23 cellular contexts compared by ENCODE assay signal in the genomic region with DNA sequence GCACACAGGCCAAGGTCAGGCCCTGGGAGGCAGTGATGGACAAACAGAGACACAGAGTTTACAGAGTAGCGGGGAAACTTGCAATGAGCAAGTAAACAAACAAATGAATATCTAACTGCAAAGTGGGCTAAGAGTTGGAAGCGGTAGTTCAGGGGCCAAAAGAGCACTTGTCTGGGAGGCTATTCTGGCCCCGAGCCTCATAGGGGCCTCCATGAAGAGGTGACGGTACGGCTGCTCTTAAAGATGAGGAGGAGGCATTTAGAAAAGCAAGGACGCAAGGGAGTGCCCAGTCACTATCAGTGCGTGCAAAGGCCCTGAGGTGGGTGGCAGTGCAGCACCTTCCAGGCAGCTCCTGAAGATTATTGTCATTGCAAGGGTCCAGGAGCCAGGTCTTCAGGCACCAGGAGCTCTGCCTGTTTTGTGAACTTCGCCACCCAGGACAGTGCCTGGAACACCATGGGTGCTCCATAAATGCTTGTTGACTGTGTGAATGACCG. TPM values are rescaled to one million over a fixed set of nuclear protein-coding genes. Genes with fewer than 3 reads are reported as not detected.
DNase-seq lines count a peak whose midpoint lies in the region; ATAC-seq and TF ChIP-seq lines count a peak whose summit lies in the region.
"Had no signal": no experiment of that assay in that cellular context is flagged by ENCODE, and none has a peak within 500 bp of the region (broad histone marks: within the 10 kb centered on the region; RNA-seq: fewer than 3 reads in every experiment).

No MANE protein-coding gene starts in this region.

- POLR2A ChIA-PET in activated naive CD8-positive, alpha-beta T cell treated with anti-CD3 and anti-CD28 coated beads, Interleukin-2, amount 10 ng/mL, durations not matched to agents 7 days and 5 days (lab: Charles Lee) = no interaction called here

- 83% methylated on average over 8 of the region's 9 CpGs for WGBS in mesenchymal stem cell

- H3K4me1 ChIP-seq in SJSA1 (replicated peaks) (peaks cover 34% of the 10 kb centered on the region), mesenchymal stem cell (ENCODE audit: control insufficient read depth, insufficient read depth, low read depth, low read length) (peaks cover 21% of the 10 kb centered on the region)
- H3K4me1 ChIP-seq: A549, HAP-1 had no signal

- H3K18ac ChIP-seq in mesenchymal stem cell (ENCODE audit: low read depth in 1 of 2, low read length in 2 of 2) = no peak overlapping the region

- H2BK120ac ChIP-seq in mesenchymal stem cell (ENCODE audit: low read depth, low read length) = peak overlapping the region; percentile 42

- no peak overlapping the region for H2AFZ ChIP-seq in mesenchymal stem cell (ENCODE audit: low read depth, low read length)
- H2AFZ ChIP-seq: GM23338 had no signal

- H3K36me3 ChIP-seq in SJSA1 (peaks cover 11% of the 10 kb centered on the region), mesenchymal stem cell (ENCODE audit: control insufficient read depth in 1 of 2, insufficient read depth in 2 of 2, low read depth in 1 of 2, low read length in 2 of 2) (no peaks in the 10 kb centered on the region)
- H3K36me3 ChIP-seq: BE2C; BLaER1 treated with 17β-estradiol and CSF1 and Interleukin-3, amounts not matched to agents 10 nM and 100 nM; HAP-1 had no signal

- H2BK15ac ChIP-seq in mesenchymal stem cell (ENCODE audit: low read depth, poor library complexity, severe bottlenecking) = no peak overlapping the region

- H3K27me3 Mint-ChIP-seq in activated naive CD8-positive, alpha-beta T cell treated with anti-CD3 and anti-CD28 coated beads, Interleukin-2, amount 10 ng/mL, durations not matched to agents 7 days and 5 days = peaks cover 11% of the 10 kb centered on the region
- H3K27me3 Mint-ChIP-seq in activated naive CD8-positive, alpha-beta T cell treated with anti-CD3 and anti-CD28 coated beads for 36 hours = peaks cover 12% of the 10 kb centered on the region
- H3K27me3 Mint-ChIP-seq in type B pancreatic cell = peaks cover 7% of the 10 kb centered on the region
- H3K27me3 Mint-ChIP-seq: CD4-positive, alpha-beta T cell; CD8-positive, alpha-beta memory T cell had no signal

- H3K14ac ChIP-seq in mesenchymal stem cell (ENCODE audit: low read length in 2 of 2) = no peak overlapping the region

- 0 out of 2 replicates have a peak, but pooled peaks cover 3% of the 10 kb centered on the region for H3K9me3 ChIP-seq in SJSA1 (replicated peaks)
- H3K9me3 ChIP-seq in mesenchymal stem cell (ENCODE audit: control insufficient read depth, low read length) = no peaks in the 10 kb centered on the region
- H3K9me3 ChIP-seq: A549; BE2C; BLaER1 treated with 17β-estradiol and CSF1 and Interleukin-3, amounts not matched to agents 10 nM and 100 nM; HAP-1 had no signal

- no peak overlapping the region for H2AK5ac ChIP-seq in mesenchymal stem cell (ENCODE audit: low read length, severe bottlenecking)

- no peak overlapping the region for H3K27ac ChIP-seq in SJSA1
- H3K27ac ChIP-seq in mesenchymal stem cell (ENCODE audit: low read length, poor library complexity, severe bottlenecking) = no peak overlapping the region
- H3K27ac ChIP-seq: A549; BLaER1 treated with 17β-estradiol and CSF1 and Interleukin-3, amounts not matched to agents 10 nM and 100 nM had no signal

- ATAC-seq in activated naive CD8-positive, alpha-beta T cell treated with anti-CD3 and anti-CD28 coated beads, Interleukin-2, amount 10 ng/mL, durations not matched to agents 7 days and 5 days (ENCODE audit: low read depth) = no peak
- no peak for ATAC-seq in HG02840 (IDR thresholded peaks at IDR 0.05; ENCODE audit: low FRiP score, unreplicated experiment)
- no peak for ATAC-seq in GM19463 (IDR thresholded peaks at IDR 0.05; ENCODE audit: unreplicated experiment)
- ATAC-seq: A549, GM12878, GM23338 had no signal

- H3K36me3 Mint-ChIP-seq in activated naive CD8-positive, alpha-beta T cell treated with anti-CD3 and anti-CD28 coated beads, Interleukin-2, amount 10 ng/mL, durations not matched to agents 7 days and 5 days = peaks cover 3% of the 10 kb centered on the region
- H3K36me3 Mint-ChIP-seq in activated naive CD8-positive, alpha-beta T cell treated with anti-CD3 and anti-CD28 coated beads for 36 hours = peaks cover 5% of the 10 kb centered on the region
- no peaks in the 10 kb centered on the region for H3K36me3 Mint-ChIP-seq in type B pancreatic cell
- H3K36me3 Mint-ChIP-seq: CD14-positive monocyte; CD8-positive, alpha-beta memory T cell had no signal

- no peaks in the 10 kb centered on the region for H3K27me3 ChIP-seq in SJSA1 (replicated peaks)
- no peaks in the 10 kb centered on the region for H3K27me3 ChIP-seq in mesenchymal stem cell (ENCODE audit: control insufficient read depth in 1 of 2, insufficient read depth in 1 of 2, low read length in 2 of 2)
- H3K27me3 ChIP-seq: BE2C; BLaER1 treated with 17β-estradiol and CSF1 and Interleukin-3, amounts not matched to agents 10 nM and 100 nM had no signal

- no peak for TF ChIP-seq CTCF in type B pancreatic cell (conservative IDR thresholded peaks at IDR 0.05)

- H4K91ac ChIP-seq in mesenchymal stem cell (ENCODE audit: low read length) = peak overlapping the region; percentile 16

- H3K79me1 ChIP-seq in mesenchymal stem cell (replicated peaks; ENCODE audit: low read length, poor library complexity, severe bottlenecking) = no peaks in the 10 kb centered on the region

- H3K27ac Mint-ChIP-seq in activated naive CD8-positive, alpha-beta T cell treated with anti-CD3 and anti-CD28 coated beads, Interleukin-2, amount 10 ng/mL, durations not matched to agents 7 days and 5 days = peak overlapping the region; percentile 51
- H3K27ac Mint-ChIP-seq in activated naive CD8-positive, alpha-beta T cell treated with anti-CD3 and anti-CD28 coated beads for 36 hours = no peak overlapping the region
- no peak overlapping the region for H3K27ac Mint-ChIP-seq in type B pancreatic cell
- H3K27ac Mint-ChIP-seq: CD4-positive, alpha-beta T cell; GM23338 had no signal

- H3K9me3 Mint-ChIP-seq in activated naive CD8-positive, alpha-beta T cell treated with anti-CD3 and anti-CD28 coated beads, Interleukin-2, amount 10 ng/mL, durations not matched to agents 7 days and 5 days = peaks cover 8% of the 10 kb centered on the region
- peaks cover 8% of the 10 kb centered on the region for H3K9me3 Mint-ChIP-seq in activated naive CD8-positive, alpha-beta T cell treated with anti-CD3 and anti-CD28 coated beads for 36 hours
- H3K9me3 Mint-ChIP-seq in type B pancreatic cell = no peaks in the 10 kb centered on the region
- H3K9me3 Mint-ChIP-seq: CD4-positive, alpha-beta T cell; CD8-positive, alpha-beta memory T cell; GM23338 had no signal

- H2BK5ac ChIP-seq in mesenchymal stem cell (ENCODE audit: low read depth, low read length, poor library complexity, severe bottlenecking) = no peak overlapping the region

- no peak overlapping the region for H3K4ac ChIP-seq in mesenchymal stem cell (ENCODE audit: low read depth in 1 of 2, low read length in 2 of 2)

- no peak overlapping the region for H3K9ac ChIP-seq in mesenchymal stem cell (ENCODE audit: low read length)

- peak overlapping the region in 1 of 2 experiments; percentile 47 for H2BK12ac ChIP-seq in mesenchymal stem cell (ENCODE audit: low read length in 2 of 2)

- DNase-seq in activated naive CD8-positive, alpha-beta T cell treated with anti-CD3 and anti-CD28 coated beads, Interleukin-2, amount 10 ng/mL, durations not matched to agents 7 days and 5 days = no peak
- no peak for DNase-seq in activated naive CD8-positive, alpha-beta T cell treated with anti-CD3 and anti-CD28 coated beads for 36 hours
- DNase-seq in SJSA1 (ENCODE audit: low read depth in 1 of 2, low spot score in 2 of 2) (peak; percentile 79 to 91), mesenchymal stem cell (no peak), type B pancreatic cell (ENCODE audit: extremely low spot score, unreplicated experiment) (no peak)
- DNase-seq: 8988T; ACHN; AML-193; BE2C; CD4-positive, alpha-beta T cell; CD8-positive, alpha-beta memory T cell; DMS 273 treated with DMSO at 0.1 percent for 48 hours; DMS79; EL; GDM1 had no signal

- no peak overlapping the region for H4K8ac ChIP-seq in mesenchymal stem cell (ENCODE audit: low read length)

- peaks cover 6% of the 10 kb centered on the region for H3K4me1 Mint-ChIP-seq in activated naive CD8-positive, alpha-beta T cell treated with anti-CD3 and anti-CD28 coated beads, Interleukin-2, amount 10 ng/mL, durations not matched to agents 7 days and 5 days
- H3K4me1 Mint-ChIP-seq in activated naive CD8-positive, alpha-beta T cell treated with anti-CD3 and anti-CD28 coated beads for 36 hours = peaks cover 3% of the 10 kb centered on the region
- H3K4me1 Mint-ChIP-seq in type B pancreatic cell (ENCODE audit: unreplicated experiment) = peaks cover 21% of the 10 kb centered on the region
- H3K4me1 Mint-ChIP-seq: CD8-positive, alpha-beta memory T cell had no signal

- no peak overlapping the region for H3K23ac ChIP-seq in mesenchymal stem cell (ENCODE audit: low read length in 2 of 2)

- H3K4me3 Mint-ChIP-seq in activated naive CD8-positive, alpha-beta T cell treated with anti-CD3 and anti-CD28 coated beads, Interleukin-2, amount 10 ng/mL, durations not matched to agents 7 days and 5 days = no peak overlapping the region
- H3K4me3 Mint-ChIP-seq in activated naive CD8-positive, alpha-beta T cell treated with anti-CD3 and anti-CD28 coated beads for 36 hours = no peak overlapping the region
- no peak overlapping the region for H3K4me3 Mint-ChIP-seq in type B pancreatic cell
- H3K4me3 Mint-ChIP-seq: CD14-positive monocyte; CD4-positive, alpha-beta T cell; CD8-positive, alpha-beta memory T cell; GM23338 had no signal

- H3K4me2 ChIP-seq in mesenchymal stem cell (ENCODE audit: low read length, poor library complexity, severe bottlenecking) = no peak overlapping the region
- H3K4me2 ChIP-seq: A549, GM23338 had no signal

- H3K4me3 ChIP-seq in SJSA1 (no peak overlapping the region), mesenchymal stem cell (ENCODE audit: insufficient read depth in 1 of 2, low read depth in 1 of 2, low read length in 2 of 2) (no peak overlapping the region)
- H3K4me3 ChIP-seq: A549; BLaER1 treated with 17β-estradiol and CSF1 and Interleukin-3, amounts not matched to agents 10 nM and 100 nM; GM12878; GM23338; HAP-1 had no signal

RNA-seq across cellular contexts. Expression of gene TMEM119, which starts 4.4 kb away (rescaled TPM):
- under 1 TPM; 0.11 to 0.48 TPM for total RNA-seq in activated naive CD8-positive, alpha-beta T cell treated with anti-CD3 and anti-CD28 coated beads, Interleukin-2, amount 10 ng/mL, durations not matched to agents 7 days and 5 days
- under 1 TPM in 1 of 2 experiments, not detected in 1; 0.12 TPM for total RNA-seq in activated naive CD8-positive, alpha-beta T cell treated with anti-CD3 and anti-CD28 coated beads for 36 hours
- total RNA-seq in SJSA1 (2014; rRNA removed; shearing (Covaris generic)) = 225 and 311 TPM in 2 replicates
- 108 TPM for polyA plus RNA-seq in mesenchymal stem cell (2013, experiment 1 of 2)
- 109 TPM for polyA plus RNA-seq in mesenchymal stem cell (2013, experiment 2 of 2)
- total RNA-seq in type B pancreatic cell (ENCODE audit: low replicate concordance) = 0.33 and 27.2 TPM in 2 replicates
- total RNA-seq: CD8-positive, alpha-beta memory T cell had no signal
- polyA plus RNA-seq: A549 had no signal

RNA-seq across cellular contexts. Expression of gene SELPLG, which starts 31.4 kb away (rescaled TPM):
- total RNA-seq in activated naive CD8-positive, alpha-beta T cell treated with anti-CD3 and anti-CD28 coated beads, Interleukin-2, amount 10 ng/mL, durations not matched to agents 7 days and 5 days = 100 to 1,000 TPM; 159 to 163 TPM
- 10 to 100 TPM; 22.2 to 23.0 TPM for total RNA-seq in activated naive CD8-positive, alpha-beta T cell treated with anti-CD3 and anti-CD28 coated beads for 36 hours
- 2.1 and 2.9 TPM in 2 replicates for total RNA-seq in SJSA1 (2014; rRNA removed; shearing (Covaris generic))
- 2.0 TPM for polyA plus RNA-seq in mesenchymal stem cell (2013, experiment 1 of 2)
- 2.2 TPM for polyA plus RNA-seq in mesenchymal stem cell (2013, experiment 2 of 2)
- 0.31 and 0.48 TPM in 2 replicates for total RNA-seq in type B pancreatic cell (ENCODE audit: low replicate concordance)

RNA-seq across cellular contexts. Expression of gene ISCU, which starts 39.9 kb away (rescaled TPM):
- total RNA-seq in activated naive CD8-positive, alpha-beta T cell treated with anti-CD3 and anti-CD28 coated beads, Interleukin-2, amount 10 ng/mL, durations not matched to agents 7 days and 5 days = 10 to 100 TPM; 86.8 to 89.6 TPM
- total RNA-seq in activated naive CD8-positive, alpha-beta T cell treated with anti-CD3 and anti-CD28 coated beads for 36 hours = 10 to 100 TPM; 69.5 TPM
- total RNA-seq in SJSA1 (2014; rRNA removed; shearing (Covaris generic)) = 86.7 and 135 TPM in 2 replicates
- polyA plus RNA-seq in mesenchymal stem cell (2013, experiment 1 of 2) = 128 TPM
- 129 TPM for polyA plus RNA-seq in mesenchymal stem cell (2013, experiment 2 of 2)
- 78.9 and 106 TPM in 2 replicates for total RNA-seq in type B pancreatic cell (ENCODE audit: low replicate concordance)

RNA-seq across cellular contexts. Expression of gene SART3, which starts 41.3 kb away (rescaled TPM):
- total RNA-seq in activated naive CD8-positive, alpha-beta T cell treated with anti-CD3 and anti-CD28 coated beads, Interleukin-2, amount 10 ng/mL, durations not matched to agents 7 days and 5 days = 10 to 100 TPM; 79.9 to 88.3 TPM
- total RNA-seq in activated naive CD8-positive, alpha-beta T cell treated with anti-CD3 and anti-CD28 coated beads for 36 hours = 10 to 100 TPM; 78.7 to 80.9 TPM
- total RNA-seq in SJSA1 (2014; rRNA removed; shearing (Covaris generic)) = 48.8 and 57.3 TPM in 2 replicates
- 15.8 TPM for polyA plus RNA-seq in mesenchymal stem cell (2013, experiment 1 of 2)
- 15.4 TPM for polyA plus RNA-seq in mesenchymal stem cell (2013, experiment 2 of 2)
- total RNA-seq in type B pancreatic cell (ENCODE audit: low replicate concordance) = 48.5 and 72.6 TPM in 2 replicates

Comparison
In these comparisons a context has a peak if more than half of its experiments do, and no peak if none do; other contexts are left out.
1. RNA of gene SELPLG, which starts 31.4 kb away (total RNA-seq): 159 to 163 TPM in activated naive CD8-positive, alpha-beta T cell treated with anti-CD3 and anti-CD28 coated beads, Interleukin-2, amount 10 ng/mL, durations not matched to agents 7 days and 5 days; 22.2 to 23.0 TPM in activated naive CD8-positive, alpha-beta T cell treated with anti-CD3 and anti-CD28 coated beads for 36 hours, 2.1 to 2.9 TPM in SJSA1 and 0.31 to 0.48 TPM in type B pancreatic cell; every median in the first group is over 4 times any median in the second.
2. DNase-seq: peak in SJSA1 (2 of 2); none in activated naive CD8-positive, alpha-beta T cell treated with anti-CD3 and anti-CD28 coated beads, Interleukin-2, amount 10 ng/mL, durations not matched to agents 7 days and 5 days (single experiment), activated naive CD8-positive, alpha-beta T cell treated with anti-CD3 and anti-CD28 coated beads for 36 hours (single experiment), mesenchymal stem cell (single experiment) and type B pancreatic cell (single experiment).